In genomic region chr6:13484827-13485226, GRCh38 we compare ENCODE assay signal across 9 cellular contexts. TPM values are rescaled to one million over a fixed set of nuclear protein-coding genes. Genes with fewer than 3 reads are reported as not detected.
DNase-seq lines count a peak whose midpoint lies in the region; ATAC-seq and TF ChIP-seq lines count a peak whose summit lies in the region.
"Had no signal": no experiment of that assay in that cellular context is flagged by ENCODE, and none has a peak within 500 bp of the region (broad histone marks: within the 10 kb centered on the region; RNA-seq: fewer than 3 reads in every experiment).

No MANE protein-coding gene starts in this region.

- H3K9me3 ChIP-seq in left lung (no peaks in the 10 kb centered on the region), thoracic aorta (no peaks in the 10 kb centered on the region)

- no peaks in the 10 kb centered on the region for H3K9me3 Mint-ChIP-seq in activated T-cell treated with anti-CD3 and anti-CD28 coated beads, Interleukin-2, amount 50 U/mL, for 24 hours
- H3K9me3 Mint-ChIP-seq in activated naive CD8-positive, alpha-beta T cell treated with anti-CD3 and anti-CD28 coated beads, Interleukin-2, amount 50 U/mL, for 24 hours: no peaks in the 10 kb centered on the region

- DNase-seq in activated T-cell treated with anti-CD3 and anti-CD28 coated beads, Interleukin-2, amount 50 U/mL, for 24 hours: no peak
- no peak for DNase-seq in activated T-cell treated with anti-CD3 and anti-CD28 coated beads for 4 hours
- no peak for DNase-seq in activated naive CD8-positive, alpha-beta T cell treated with anti-CD3 and anti-CD28 coated beads, Interleukin-2, amount 50 U/mL, for 24 hours
- no peak for DNase-seq in left lung
- no peak for DNase-seq in thoracic aorta (ENCODE audit: low spot score)
- DNase-seq in ACHN: no peak
- no peak for DNase-seq in epidermal melanocyte (ENCODE audit: insufficient read length, low spot score)
- DNase-seq in HK-2 (ENCODE audit: unreplicated experiment): no peak
- DNase-seq: activated CD4-positive, alpha-beta T cell treated with anti-CD3 and anti-CD28 coated beads for 1 hour had no signal

- H3K4me3 Mint-ChIP-seq in activated T-cell treated with anti-CD3 and anti-CD28 coated beads, Interleukin-2, amount 50 U/mL, for 24 hours: peak overlapping the region; percentile 86
- H3K4me3 Mint-ChIP-seq in activated naive CD8-positive, alpha-beta T cell treated with anti-CD3 and anti-CD28 coated beads, Interleukin-2, amount 50 U/mL, for 24 hours: peak overlapping the region; percentile 88

- no peak overlapping the region for H3K27ac ChIP-seq in left lung
- H3K27ac ChIP-seq in thoracic aorta: no peak overlapping the region

- H3K27me3 ChIP-seq in left lung (no peaks in the 10 kb centered on the region), thoracic aorta (replicated peaks; ENCODE audit: insufficient read depth) (no peaks in the 10 kb centered on the region)

- H3K4me1 ChIP-seq in left lung (peaks cover 3 to 44% of the 10 kb centered on the region in 2 donors), thoracic aorta (ENCODE audit: control insufficient read depth in 1 of 2, low read depth in 2 of 2) (peaks cover 7 to 13% of the 10 kb centered on the region in 2 donors)

- in situ Hi-C loops in ACHN (cut with HindIII; ENCODE audit: low pct_ligation_motif_present, low pct_unique_long_range_greater_than_20kb, low sequenced_read_pairs): no loop called here

- peaks cover 6% of the 10 kb centered on the region for H3K27me3 Mint-ChIP-seq in activated T-cell treated with anti-CD3 and anti-CD28 coated beads, Interleukin-2, amount 50 U/mL, for 24 hours
- H3K27me3 Mint-ChIP-seq in activated naive CD8-positive, alpha-beta T cell treated with anti-CD3 and anti-CD28 coated beads, Interleukin-2, amount 50 U/mL, for 24 hours: peaks cover 8% of the 10 kb centered on the region

- no peak overlapping the region for H3K27ac Mint-ChIP-seq in activated T-cell treated with anti-CD3 and anti-CD28 coated beads, Interleukin-2, amount 50 U/mL, for 24 hours
- H3K27ac Mint-ChIP-seq in activated naive CD8-positive, alpha-beta T cell treated with anti-CD3 and anti-CD28 coated beads, Interleukin-2, amount 50 U/mL, for 24 hours: no peak overlapping the region

- H3K36me3 ChIP-seq in left lung (no peaks in the 10 kb centered on the region), thoracic aorta (no peaks in the 10 kb centered on the region)

- H3K36me3 Mint-ChIP-seq in activated T-cell treated with anti-CD3 and anti-CD28 coated beads, Interleukin-2, amount 50 U/mL, for 24 hours (ENCODE audit: low read depth): peaks cover 29% of the 10 kb centered on the region
- H3K36me3 Mint-ChIP-seq in activated naive CD8-positive, alpha-beta T cell treated with anti-CD3 and anti-CD28 coated beads, Interleukin-2, amount 50 U/mL, for 24 hours (ENCODE audit: low read depth): peaks cover 10% of the 10 kb centered on the region

- TF ChIP-seq CTCF in left lung (IDR thresholded peaks at IDR 0.05) (no peak), thoracic aorta (IDR thresholded peaks at IDR 0.05) (no peak)

- peak overlapping the region; percentile 75 to 90 for H3K4me3 ChIP-seq in left lung
- H3K4me3 ChIP-seq in thoracic aorta: peak overlapping the region; percentile 92

- H3K4me1 Mint-ChIP-seq in activated T-cell treated with anti-CD3 and anti-CD28 coated beads, Interleukin-2, amount 50 U/mL, for 24 hours (ENCODE audit: low read depth): peaks cover 57% of the 10 kb centered on the region
- H3K4me1 Mint-ChIP-seq in activated naive CD8-positive, alpha-beta T cell treated with anti-CD3 and anti-CD28 coated beads, Interleukin-2, amount 50 U/mL, for 24 hours: peaks cover 44% of the 10 kb centered on the region

- ATAC-seq in activated naive CD8-positive, alpha-beta T cell treated with anti-CD3 and anti-CD28 coated beads, Interleukin-2, amount 50 U/mL, for 24 hours: no peak
- no peak for ATAC-seq in left lung
- no peak for ATAC-seq in thoracic aorta (ENCODE audit: insufficient number of reproducible peaks, low FRiP score, low read depth)

- intact Hi-C loops in left lung (cut with DNase I): no loop called here

RNA-seq across cellular contexts. Expression of gene GFOD1, which starts 2.6 kb away (rescaled TPM):
- 10 to 100 TPM in 1 of 2 donors, 1 to 10 TPM in 1; 8.7 to 19.6 TPM for total RNA-seq in left lung
- 10 to 100 TPM; 23.8 to 25.3 TPM for total RNA-seq in thoracic aorta
